Comparison of ENCODE assay signal across 17 cellular contexts in genomic region chr17:39073916-39074315, GRCh38.
"Had no signal": no experiment of that assay in that cellular context is flagged by ENCODE, and none has a peak within 500 bp of the region (broad histone marks: within the 10 kb centered on the region; RNA-seq: fewer than 3 reads in every experiment).

No MANE protein-coding gene starts in this region.

- DNase-seq: activated CD4-positive, alpha-beta T cell treated with anti-CD3 and anti-CD28 coated beads for 1 hour; activated gamma-delta T cell treated with Interleukin-2 at 50 U/mL for 16 hours; activated T-cell treated with anti-CD3 and anti-CD28 coated beads for 4 hours; amniotic stem cell; heart right ventricle; immature natural killer cell; mesenchymal stem cell; naive thymus-derived CD4-positive, alpha-beta T cell; retina; stimulated activated naive B cell treated with anti-CD40 and anti-IgM and Interleukin-4, amounts not matched to agents 10 μg/mL and 1 μg/mL and 100 μg/mL, for 72 hours; SW 1271; T-helper 2 cell had no signal

- H3K79me2 ChIP-seq: parathyroid adenoma had no signal

- H3K9me3 ChIP-seq: gastroesophageal sphincter, heart right ventricle had no signal

- H3K27ac Mint-ChIP-seq: activated naive CD4-positive, alpha-beta T cell treated with anti-CD3 and anti-CD28 coated beads, Interleukin-2, amount 50 U/mL, for 72 hours; activated T-helper 1 cell treated with anti-CD3 and anti-CD28 coated beads, Interleukin-12 subunit alpha, Interleukin-12 subunit beta, Interleukin-2, Interleukin-4 antibody, amounts not matched to agents 30 ng/mL and 10 ng/mL and 1 ng/mL, durations not matched to agents 14 hours and 24 hours and 36 hours; stimulated activated naive B cell treated with anti-CD40 and anti-IgM and Interleukin-4, amounts not matched to agents 10 μg/mL and 1 μg/mL and 100 μg/mL, for 72 hours had no signal

- H3K4me3 ChIP-seq: gastroesophageal sphincter, heart right ventricle had no signal

- H3K36me3 ChIP-seq: gastroesophageal sphincter had no signal

- ATAC-seq: gastroesophageal sphincter; heart right ventricle; naive thymus-derived CD4-positive, alpha-beta T cell; stimulated activated naive B cell treated with anti-CD40 and anti-IgM and Interleukin-4, amounts not matched to agents 10 μg/mL and 1 μg/mL and 100 μg/mL, for 72 hours had no signal

- H3K27ac ChIP-seq: gastroesophageal sphincter, heart right ventricle, parathyroid adenoma, VCaP had no signal

- H3K27me3 Mint-ChIP-seq: naive thymus-derived CD4-positive, alpha-beta T cell had no signal

- H3K4me1 ChIP-seq: parathyroid adenoma had no signal

- H3K4me3 Mint-ChIP-seq: activated T-helper 1 cell treated with anti-CD3 and anti-CD28 coated beads, Interleukin-12 subunit alpha, Interleukin-12 subunit beta, Interleukin-2, Interleukin-4 antibody, amounts not matched to agents 30 ng/mL and 10 ng/mL and 1 ng/mL, durations not matched to agents 14 hours and 24 hours and 36 hours; immature natural killer cell; naive thymus-derived CD4-positive, alpha-beta T cell; stimulated activated naive B cell treated with anti-CD40 and anti-IgM and Interleukin-4, amounts not matched to agents 10 μg/mL and 1 μg/mL and 100 μg/mL, for 72 hours had no signal

- H3K27me3 ChIP-seq: gastroesophageal sphincter had no signal

- H3K9me3 Mint-ChIP-seq: activated naive CD4-positive, alpha-beta T cell treated with anti-CD3 and anti-CD28 coated beads, Interleukin-2, amount 50 U/mL, for 72 hours; activated T-helper 1 cell treated with anti-CD3 and anti-CD28 coated beads, Interleukin-12 subunit alpha, Interleukin-12 subunit beta, Interleukin-2, Interleukin-4 antibody, amounts not matched to agents 30 ng/mL and 10 ng/mL and 1 ng/mL, durations not matched to agents 14 hours and 24 hours and 36 hours; immature natural killer cell; stimulated activated naive B cell treated with anti-CD40 and anti-IgM and Interleukin-4, amounts not matched to agents 10 μg/mL and 1 μg/mL and 100 μg/mL, for 72 hours had no signal

- H3K9ac ChIP-seq: parathyroid adenoma had no signal

- H3K36me3 Mint-ChIP-seq: activated naive CD4-positive, alpha-beta T cell treated with anti-CD3 and anti-CD28 coated beads, Interleukin-2, amount 50 U/mL, for 72 hours; stimulated activated naive B cell treated with anti-CD40 and anti-IgM and Interleukin-4, amounts not matched to agents 10 μg/mL and 1 μg/mL and 100 μg/mL, for 72 hours had no signal

- H2AFZ ChIP-seq: parathyroid adenoma had no signal
